Comparison of ENCODE assay signal across 15 cellular contexts in genomic region chr12:131018221-131018620, GRCh38.
A peak's percentile ranks its signal among the peaks of the same experiment; 100 is the strongest.
DNase-seq lines count a peak whose midpoint lies in the region; ATAC-seq and TF ChIP-seq lines count a peak whose summit lies in the region.
"Had no signal": no experiment of that assay in that cellular context is flagged by ENCODE, and none has a peak within 500 bp of the region (broad histone marks: within the 10 kb centered on the region; RNA-seq: fewer than 3 reads in every experiment).

No MANE protein-coding gene starts in this region.

- H3K27me3 ChIP-seq in BLaER1, result no peaks in the 10 kb centered on the region
- no peaks in the 10 kb centered on the region for H3K27me3 ChIP-seq in RWPE2 (ENCODE audit: insufficient read depth, poor library complexity, severe bottlenecking)
- H3K27me3 ChIP-seq in upper lobe of right lung, result no peaks in the 10 kb centered on the region

- TF ChIP-seq CTCF in RWPE2 (IDR thresholded peaks at IDR 0.05; ENCODE audit: poor library complexity, severe bottlenecking) (no peak), upper lobe of right lung (IDR thresholded peaks at IDR 0.05) (no peak)

- H3K4me3 ChIP-seq in BLaER1, result no peak overlapping the region
- H3K4me3 ChIP-seq in RWPE2 (ENCODE audit: severe bottlenecking), result no peak overlapping the region
- H3K4me3 ChIP-seq in upper lobe of right lung, result no peak overlapping the region

- intact Hi-C loops in upper lobe of right lung (cut with DNase I), result no loop called here

- peaks cover 48% of the 10 kb centered on the region for H3K36me3 ChIP-seq in BLaER1
- no peaks in the 10 kb centered on the region for H3K36me3 ChIP-seq in RWPE2 (ENCODE audit: low read depth)
- H3K36me3 ChIP-seq in upper lobe of right lung, result peaks cover 23% of the 10 kb centered on the region

- ATAC-seq in RWPE2 (ENCODE audit: low read depth), result no peak
- ATAC-seq in upper lobe of right lung, result no peak
- ATAC-seq: CD8-positive, alpha-beta T cell had no signal

- H3K9me3 ChIP-seq in BLaER1, result no peaks in the 10 kb centered on the region
- H3K9me3 ChIP-seq in RWPE2 (ENCODE audit: severe bottlenecking), result no peaks in the 10 kb centered on the region
- H3K9me3 ChIP-seq in upper lobe of right lung, result no peaks in the 10 kb centered on the region
- H3K9me3 ChIP-seq: Caco-2 had no signal

- DNase-seq in RWPE2 (ENCODE audit: low spot score) (peak; percentile 43), left kidney (ENCODE audit: low read depth, low spot score) (peak; percentile 45), NCI-H2196 treated with DMSO at 0.1 percent for 48 hours (lab: John Stamatoyannopoulos, UW; ENCODE audit: unreplicated experiment) (no peak), OCI-M2 (lab: John Stamatoyannopoulos, UW; ENCODE audit: unreplicated experiment) (no peak), upper lobe of right lung (no peak)
- DNase-seq: Caco-2; CD4-positive, CD25-positive, alpha-beta regulatory T cell; CD8-positive, alpha-beta T cell; DMS153; DND-41; GOT3; H7; HCEC 1CT had no signal

- no peaks in the 10 kb centered on the region for H4K20me1 ChIP-seq in BLaER1

- no peak overlapping the region for H3K9ac ChIP-seq in BLaER1

- H3K27ac ChIP-seq in BLaER1 (peak overlapping the region; percentile 41), RWPE2 (ENCODE audit: poor library complexity, severe bottlenecking) (no peak overlapping the region), upper lobe of right lung (no peak overlapping the region)
- H3K27ac ChIP-seq: C4-2B had no signal

- H3K4me1 ChIP-seq in BLaER1 (peaks cover 58% of the 10 kb centered on the region), RWPE2 (ENCODE audit: insufficient read depth, poor library complexity, severe bottlenecking) (no peaks in the 10 kb centered on the region), upper lobe of right lung (no peaks in the 10 kb centered on the region)
- H3K4me1 ChIP-seq: Caco-2 had no signal

- H3K4me2 ChIP-seq in BLaER1, result peak overlapping the region; percentile 23

Comparison
In these comparisons a context has a peak if more than half of its experiments do, and no peak if none do; other contexts are left out.
1. DNase-seq: peak in RWPE2 (single experiment) and left kidney (single experiment); none in NCI-H2196 treated with DMSO at 0.1 percent for 48 hours (single experiment), OCI-M2 (single experiment) and upper lobe of right lung (single experiment).